Comparison of ENCODE assay signal across 8 cellular contexts in the genomic region with DNA sequence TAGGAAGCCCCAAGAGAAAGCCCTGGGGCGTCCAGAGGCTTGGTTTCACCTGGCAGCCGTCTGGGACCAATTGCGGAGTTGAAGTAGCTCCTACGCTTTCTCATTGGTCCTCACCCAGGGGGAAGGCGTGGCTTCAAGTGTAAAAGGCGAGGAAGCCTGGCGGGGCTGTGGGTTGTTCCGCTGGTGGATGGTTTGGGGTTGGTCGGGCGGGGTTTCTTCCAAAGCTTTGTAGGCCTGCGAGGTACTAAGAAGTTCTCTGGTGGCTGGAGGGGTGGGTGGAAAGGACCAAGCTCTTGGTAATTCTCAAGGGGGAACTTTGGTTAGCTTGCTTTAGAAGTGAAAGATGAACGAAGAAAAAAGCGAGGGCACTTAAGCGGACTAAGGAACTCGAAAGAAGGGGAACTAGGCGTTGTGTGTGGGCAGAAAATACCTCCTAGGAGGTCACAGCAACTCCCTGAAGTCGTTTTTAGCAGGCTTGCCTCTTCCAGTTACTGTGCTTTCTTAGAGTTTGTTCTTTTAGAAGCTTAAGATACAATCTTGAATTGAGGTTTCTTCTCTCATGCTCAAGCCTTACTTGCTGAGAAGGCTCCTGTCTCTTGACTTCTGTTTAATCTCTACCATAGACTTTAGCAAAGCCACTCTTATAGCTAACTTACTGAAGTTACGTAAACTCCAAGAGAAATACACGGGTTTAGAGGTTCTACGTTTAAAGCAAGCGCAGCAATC. TPM values are rescaled to one million over a fixed set of nuclear protein-coding genes. Genes with fewer than 3 reads are reported as not detected.
DNase-seq lines count a peak whose midpoint lies in the region; ATAC-seq and TF ChIP-seq lines count a peak whose summit lies in the region.

No MANE protein-coding gene starts in this region.

- no peak for TF ChIP-seq CTCF in left ventricle myocardium inferior (IDR thresholded peaks at IDR 0.05; ENCODE audit: borderline replicate concordance)
- TF ChIP-seq CTCF in A673 (conservative IDR thresholded peaks at IDR 0.05; ENCODE audit: low read depth, low read length), result no peak

- POLR2A ChIA-PET in A673 (lab: Charles Lee; ENCODE audit: low non-redundant PET), result interaction anchor here (0.6 kb wide), 1 partner anchor 38 kb away, joined by 4 read pairs; no protein-coding TSS in a partner anchor

- peak; percentile 73 to 90 (median 80) for DNase-seq in CD4-positive, CD25-positive, alpha-beta regulatory T cell
- DNase-seq in activated CD8-positive, alpha-beta memory T cell treated with anti-CD3 and anti-CD28 coated beads for 48 hours (ENCODE audit: low read depth in 2 of 3, low spot score in 2 of 3), result peak; percentile 39 to 50 (median 40)
- DNase-seq in left ventricle myocardium inferior, result peak; percentile 46
- peak; percentile 33 to 50 (median 41) for DNase-seq in stimulated activated CD4-positive, alpha-beta T cell treated with anti-CD3 and anti-CD28 coated beads, TNF-alpha, amount 100 ng/mL, for 1 hour (ENCODE audit: low read depth in 3 of 3, low spot score in 1 of 3)
- DNase-seq in NCI-H1417 treated with DMSO at 0.1 percent for 48 hours (lab: John Stamatoyannopoulos, UW), result no peak
- DNase-seq in A673 (ENCODE audit: low spot score), result no peak

- no peaks in the 10 kb centered on the region for H3K36me3 Mint-ChIP-seq in CD4-positive, CD25-positive, alpha-beta regulatory T cell
- peaks cover 1% of the 10 kb centered on the region for H3K36me3 Mint-ChIP-seq in IgD-negative memory B cell

- no peaks in the 10 kb centered on the region for H3K27me3 ChIP-seq in CD4-positive, CD25-positive, alpha-beta regulatory T cell (ENCODE audit: control insufficient read depth, insufficient read depth, low read length)
- H3K27me3 ChIP-seq in left ventricle myocardium inferior (ENCODE audit: low read depth) (peaks cover 42% of the 10 kb centered on the region), A673 (replicated peaks; ENCODE audit: insufficient read depth, low read depth, low read length, poor library complexity) (no peaks in the 10 kb centered on the region)

- no peaks in the 10 kb centered on the region for H3K9me3 Mint-ChIP-seq in CD4-positive, CD25-positive, alpha-beta regulatory T cell
- no peaks in the 10 kb centered on the region for H3K9me3 Mint-ChIP-seq in IgD-negative memory B cell

- peak overlapping the region; percentile 62 for H3K27ac ChIP-seq in CD4-positive, CD25-positive, alpha-beta regulatory T cell (ENCODE audit: insufficient read depth, low read length, poor library complexity, severe bottlenecking)
- H3K27ac ChIP-seq in left ventricle myocardium inferior (replicated peaks), result no peak overlapping the region
- no peak overlapping the region for H3K27ac ChIP-seq in A673 (ENCODE audit: low read depth, low read length, poor library complexity, severe bottlenecking)

- H3K4me3 ChIP-seq in CD4-positive, CD25-positive, alpha-beta regulatory T cell (ENCODE audit: low read depth, low read length), result peak overlapping the region; percentile 71
- H3K4me3 ChIP-seq in left ventricle myocardium inferior (no peak overlapping the region), A673 (ENCODE audit: low read depth, low read length, poor library complexity, severe bottlenecking) (no peak overlapping the region)

- H3K36me3 ChIP-seq in CD4-positive, CD25-positive, alpha-beta regulatory T cell (ENCODE audit: control insufficient read depth, insufficient read depth, low read length), result no peaks in the 10 kb centered on the region
- H3K36me3 ChIP-seq in left ventricle myocardium inferior, result no peaks in the 10 kb centered on the region
- H3K36me3 ChIP-seq in A673 (ENCODE audit: insufficient read depth, low read length, poor library complexity, severe bottlenecking), result no peaks in the 10 kb centered on the region

- intact Hi-C loops in left ventricle myocardium inferior (cut with micrococcal nuclease), result no loop called here
- intact Hi-C loops in A673 (cut with micrococcal nuclease; ENCODE audit: unreplicated experiment), result no loop called here

- H3K27ac Mint-ChIP-seq in CD4-positive, CD25-positive, alpha-beta regulatory T cell, result peak overlapping the region; percentile 92 to 97 (median 94)
- H3K27ac Mint-ChIP-seq in IgD-negative memory B cell, result peak overlapping the region; percentile 78 to 96 (median 90)

- BruUV-seq in A673 (replicated peaks; lab: Mats Ljungman, UMichigan), result no TSS peak

- ATAC-seq in CD4-positive, CD25-positive, alpha-beta regulatory T cell (ENCODE audit: low read depth in 2 of 2), result peak; percentile 96
- peak; percentile 88 for ATAC-seq in GM21390 (IDR thresholded peaks at IDR 0.05; ENCODE audit: unreplicated experiment)

- H3K27me3 Mint-ChIP-seq in CD4-positive, CD25-positive, alpha-beta regulatory T cell, result no peaks in the 10 kb centered on the region
- no peaks in the 10 kb centered on the region for H3K27me3 Mint-ChIP-seq in IgD-negative memory B cell

- H3K4me3 Mint-ChIP-seq in CD4-positive, CD25-positive, alpha-beta regulatory T cell, result peak overlapping the region; percentile 79 to 95 (median 90)
- H3K4me3 Mint-ChIP-seq in IgD-negative memory B cell, result peak overlapping the region; percentile 78 to 98 (median 96)

- no peaks in the 10 kb centered on the region for H3K9me3 ChIP-seq in CD4-positive, CD25-positive, alpha-beta regulatory T cell (ENCODE audit: control insufficient read depth in 2 of 2, low read length in 2 of 2)
- no peaks in the 10 kb centered on the region for H3K9me3 ChIP-seq in left ventricle myocardium inferior (replicated peaks)
- H3K9me3 ChIP-seq in A673 (ENCODE audit: low read depth, low read length, poor library complexity, severe bottlenecking), result no peaks in the 10 kb centered on the region

- H3K4me1 Mint-ChIP-seq in CD4-positive, CD25-positive, alpha-beta regulatory T cell, result peaks cover 13 to 21% (median 18%) of the 10 kb centered on the region in 4 donors
- peaks cover 25 to 46% (median 36%) of the 10 kb centered on the region in 3 donors for H3K4me1 Mint-ChIP-seq in IgD-negative memory B cell

- CTCF ChIA-PET in A673 (lab: Charles Lee), result interaction anchor here (1.0 kb wide), 1 partner anchor 10 kb away, joined by 3 read pairs; no protein-coding TSS in a partner anchor

- peaks cover 12% of the 10 kb centered on the region for H3K4me1 ChIP-seq in CD4-positive, CD25-positive, alpha-beta regulatory T cell (ENCODE audit: control insufficient read depth, insufficient read depth, low read length, poor library complexity, severe bottlenecking)
- H3K4me1 ChIP-seq in left ventricle myocardium inferior, result no peaks in the 10 kb centered on the region
- no peaks in the 10 kb centered on the region for H3K4me1 ChIP-seq in A673 (ENCODE audit: insufficient read depth, low read length, poor library complexity, severe bottlenecking)

RNA-seq across cellular contexts. Expression of a gene that starts 36.7 kb away (rescaled TPM):
- 80.6 TPM for total RNA-seq in CD4-positive, CD25-positive, alpha-beta regulatory T cell
- 10 to 100 TPM; 35.0 to 45.0 (median 38.7) TPM for polyA plus RNA-seq in CD4-positive, CD25-positive, alpha-beta regulatory T cell
- 39.7 TPM for polyA plus RNA-seq in IgD-negative memory B cell
- total RNA-seq in left ventricle myocardium inferior, result 8.5 TPM
- total RNA-seq in A673 (2021), result 9.2 and 12.9 TPM in 2 replicates

Comparison
In these comparisons a context has a peak if more than half of its experiments do, and no peak if none do; other contexts are left out.
1. DNase-seq: peak in CD4-positive, CD25-positive, alpha-beta regulatory T cell (3 of 3), activated CD8-positive, alpha-beta memory T cell treated with anti-CD3 and anti-CD28 coated beads for 48 hours (3 of 3), left ventricle myocardium inferior (single experiment) and stimulated activated CD4-positive, alpha-beta T cell treated with anti-CD3 and anti-CD28 coated beads, TNF-alpha, amount 100 ng/mL, for 1 hour (3 of 3); none in NCI-H1417 treated with DMSO at 0.1 percent for 48 hours (single experiment) and A673 (single experiment).